In genomic region chr3:65888980-65889706, GRCh38 we compare ENCODE assay signal across 9 cellular contexts.
DNase-seq lines count a peak whose midpoint lies in the region; ATAC-seq and TF ChIP-seq lines count a peak whose summit lies in the region.
"Had no signal": no experiment of that assay in that cellular context is flagged by ENCODE, and none has a peak within 500 bp of the region (broad histone marks: within the 10 kb centered on the region; RNA-seq: fewer than 3 reads in every experiment).

No MANE protein-coding gene starts in this region.

- no peak overlapping the region for H3K4me3 ChIP-seq in astrocyte of the cerebellum (ENCODE audit: low read depth, low read length)
- H3K4me3 ChIP-seq in tibial artery = no peak overlapping the region

- no peak overlapping the region for H3K27ac Mint-ChIP-seq in activated naive CD8-positive, alpha-beta T cell treated with anti-CD3 and anti-CD28 coated beads, Interleukin-2, amount 50 U/mL, for 24 hours

- H3K27ac ChIP-seq in tibial artery = peak overlapping the region; percentile 58 to 77

- H3K4me1 Mint-ChIP-seq in activated naive CD8-positive, alpha-beta T cell treated with anti-CD3 and anti-CD28 coated beads, Interleukin-2, amount 50 U/mL, for 24 hours = no peaks in the 10 kb centered on the region

- H3K4me3 Mint-ChIP-seq in activated naive CD8-positive, alpha-beta T cell treated with anti-CD3 and anti-CD28 coated beads, Interleukin-2, amount 50 U/mL, for 24 hours = no peak overlapping the region

- H3K4me1 ChIP-seq in tibial artery = peaks cover 0 to 61% (median 22%) of the 10 kb centered on the region in 4 donors

- no peaks in the 10 kb centered on the region for H3K27me3 ChIP-seq in tibial artery

- no peaks in the 10 kb centered on the region for H3K36me3 ChIP-seq in tibial artery

- no peaks in the 10 kb centered on the region for H3K9me3 Mint-ChIP-seq in activated naive CD8-positive, alpha-beta T cell treated with anti-CD3 and anti-CD28 coated beads, Interleukin-2, amount 50 U/mL, for 24 hours

- no peaks in the 10 kb centered on the region for H3K27me3 Mint-ChIP-seq in activated naive CD8-positive, alpha-beta T cell treated with anti-CD3 and anti-CD28 coated beads, Interleukin-2, amount 50 U/mL, for 24 hours

- H3K36me3 Mint-ChIP-seq in activated naive CD8-positive, alpha-beta T cell treated with anti-CD3 and anti-CD28 coated beads, Interleukin-2, amount 50 U/mL, for 24 hours (ENCODE audit: low read depth) = no peaks in the 10 kb centered on the region

- DNase-seq in astrocyte of the cerebellum (ENCODE audit: low read depth) (peak; percentile 95), left ventricle myocardium superior (no peak), tibial artery (peak in 1 of 2 donors; percentile 72), activated gamma-delta T cell treated with Interleukin-2 at 50 U/mL for 16 hours (no peak), KBM-7 (no peak), T-helper 2 cell (no peak)
- DNase-seq in activated naive CD8-positive, alpha-beta T cell treated with anti-CD3 and anti-CD28 coated beads, Interleukin-2, amount 50 U/mL, for 24 hours = no peak
- DNase-seq: activated T-cell treated with anti-CD3 and anti-CD28 coated beads, Interleukin-2, amount 50 U/mL, for 48 hours had no signal

- H3K9me3 ChIP-seq in tibial artery = no peaks in the 10 kb centered on the region

- ATAC-seq in HG02852 (IDR thresholded peaks at IDR 0.05; ENCODE audit: unreplicated experiment) = peak; percentile 52
- ATAC-seq in left ventricle myocardium superior = peak; percentile 91
- no peak for ATAC-seq in activated naive CD8-positive, alpha-beta T cell treated with anti-CD3 and anti-CD28 coated beads, Interleukin-2, amount 50 U/mL, for 24 hours

- intact Hi-C loops in left ventricle myocardium superior (cut with micrococcal nuclease) (no loop called here), tibial artery (cut with DNase I; ENCODE audit: low total_unique reads) (loop anchor here (5.0 kb wide), 1 partner anchor 148 kb away; the partner anchor contains the start of gene MAGI1)

- TF ChIP-seq CTCF in astrocyte of the cerebellum (IDR thresholded peaks at IDR 0.05; ENCODE audit: low read depth, low read length, missing control alignments) = no peak
- no peak for TF ChIP-seq CTCF in tibial artery (IDR thresholded peaks at IDR 0.05)

- in situ Hi-C loops in astrocyte of the cerebellum (cut with HindIII; ENCODE audit: low sequenced_read_pairs) = no loop called here
- in situ Hi-C loops in KBM-7 (cut with MboI; ENCODE audit: low pct_unique_long_range_greater_than_20kb, low sequenced_read_pairs) = no loop called here
